In genomic region chr12:95088339-95088738, GRCh38 we compare ENCODE assay signal across 16 cellular contexts. TPM values are rescaled to one million over a fixed set of nuclear protein-coding genes. Genes with fewer than 3 reads are reported as not detected.
DNase-seq lines count a peak whose midpoint lies in the region; ATAC-seq, FAIRE-seq and TF ChIP-seq lines count a peak whose summit lies in the region.
"Had no signal": no experiment of that assay in that cellular context is flagged by ENCODE, and none has a peak within 500 bp of the region (broad histone marks: within the 10 kb centered on the region; RNA-seq: fewer than 3 reads in every experiment).

No MANE protein-coding gene starts in this region.

- TF ChIP-seq CTCF in GM13977 (IDR thresholded peaks at IDR 0.05; ENCODE audit: extremely low read depth, insufficient read depth, missing control alignments) (no peak), omental fat pad (IDR thresholded peaks at IDR 0.05) (no peak)

- in situ Hi-C loops in GM13977 (cut with MboI; ENCODE audit: low pct_unique_long_range_greater_than_20kb, low sequenced_read_pairs, unreplicated experiment) = no loop called here

- peak; percentile 26 for DNase-seq in GM13977 (ENCODE audit: low spot score)
- peak; percentile 56 for DNase-seq in NOMO-1 treated with DMSO at 0.1 percent for 48 hours (lab: John Stamatoyannopoulos, UW; ENCODE audit: unreplicated experiment)
- no peak for DNase-seq in T-helper 1 cell
- DNase-seq in omental fat pad (ENCODE audit: low spot score) = no peak
- no peak for DNase-seq in kidney glomerular epithelial cell (lab: John Stamatoyannopoulos, UW)
- no peak for DNase-seq in RCC 7860 (ENCODE audit: low spot score)
- DNase-seq: activated T-cell treated with anti-CD3 and anti-CD28 coated beads, Interleukin-2, amount 50 U/mL, for 24 hours; HFFc6; hypothalamus; naive thymus-derived CD4-positive, alpha-beta T cell; retina; stimulated activated CD4-positive, alpha-beta T cell treated with anti-CD3 and anti-CD28 coated beads, Interleukin-4, amount 100 ng/mL, for 1 hour; stimulated activated naive CD4-positive, alpha-beta T cell had no signal

- ATAC-seq in GM21360 (IDR thresholded peaks at IDR 0.05; ENCODE audit: unreplicated experiment) (peak; percentile 75), HG03039 (IDR thresholded peaks at IDR 0.05; ENCODE audit: unreplicated experiment) (peak; percentile 51), omental fat pad (ENCODE audit: low FRiP score) (no peak)
- ATAC-seq: esophagus mucosa; naive thymus-derived CD4-positive, alpha-beta T cell had no signal

- no peak for FAIRE-seq in RCC 7860 (lab: Jason Lieb, UNC)

RNA-seq across cellular contexts. Expression of gene NR2C1, which starts 14.9 kb away (rescaled TPM):
- 10 to 100 TPM; 23.3 to 67.1 (median 27.7) TPM for total RNA-seq in omental fat pad

Comparison
In these comparisons a context has a peak if more than half of its experiments do, and no peak if none do; other contexts are left out.
1. DNase-seq: peak in GM13977 (single experiment) and NOMO-1 treated with DMSO at 0.1 percent for 48 hours (single experiment); none in T-helper 1 cell (0 of 5), omental fat pad (single experiment), kidney glomerular epithelial cell (single experiment) and RCC 7860 (single experiment).